Comparison of ENCODE assay signal across 37 cellular contexts in genomic region chr13:27878274-27878673, GRCh38. TPM values are rescaled to one million over a fixed set of nuclear protein-coding genes. Genes with fewer than 3 reads are reported as not detected.
"Had no signal": no experiment of that assay in that cellular context is flagged by ENCODE, and none has a peak within 500 bp of the region (broad histone marks: within the 10 kb centered on the region; RNA-seq: fewer than 3 reads in every experiment).

No MANE protein-coding gene starts in this region.

- H3K36me3 ChIP-seq: MG63 had no signal

- DNase-seq: Karpas-422, Kasumi-1, MG63, MM.1S, MV-4-11, NCI-H1048, NCI-H1092, NCI-H1092 treated with DMSO at 0.1 percent for 48 hours, NCI-H1105, NCI-H1105 treated with DMSO at 0.1 percent for 48 hours, NCI-H1417, NCI-H1417 treated with DMSO at 0.1 percent for 48 hours, NCI-H1436, NCI-H1436 treated with DMSO at 0.1 percent for 48 hours, NCI-H146, NCI-H1694, NCI-H1694 treated with DMSO at 0.1 percent for 48 hours, NCI-H187, NCI-H187 treated with DMSO at 0.1 percent for 48 hours, NCI-H1930, NCI-H2029, NCI-H2029 treated with DMSO at 0.1 percent for 48 hours, NCI-H2081, NCI-H2081 treated with DMSO at 0.1 percent for 48 hours, NCI-H2107, NCI-H2171, NCI-H2171 treated with DMSO at 0.1 percent for 48 hours, NCI-H2227 treated with DMSO at 0.1 percent for 48 hours, NCI-H226, NCI-H345, NCI-H446, NCI-H446 treated with DMSO at 0.1 percent for 48 hours, NCI-H510A, NCI-H510A treated with DMSO at 0.1 percent for 48 hours had no signal

- H3K4me3 ChIP-seq: MG63 had no signal

RNA-seq across cellular contexts. Expression of gene PDX1, which starts 41.5 kb away (rescaled TPM):
- total RNA-seq: LHCN-M2, M059J, NCI-H460 had no signal
